ENCODE assay signal across 1 cellular context in the genomic region with DNA sequence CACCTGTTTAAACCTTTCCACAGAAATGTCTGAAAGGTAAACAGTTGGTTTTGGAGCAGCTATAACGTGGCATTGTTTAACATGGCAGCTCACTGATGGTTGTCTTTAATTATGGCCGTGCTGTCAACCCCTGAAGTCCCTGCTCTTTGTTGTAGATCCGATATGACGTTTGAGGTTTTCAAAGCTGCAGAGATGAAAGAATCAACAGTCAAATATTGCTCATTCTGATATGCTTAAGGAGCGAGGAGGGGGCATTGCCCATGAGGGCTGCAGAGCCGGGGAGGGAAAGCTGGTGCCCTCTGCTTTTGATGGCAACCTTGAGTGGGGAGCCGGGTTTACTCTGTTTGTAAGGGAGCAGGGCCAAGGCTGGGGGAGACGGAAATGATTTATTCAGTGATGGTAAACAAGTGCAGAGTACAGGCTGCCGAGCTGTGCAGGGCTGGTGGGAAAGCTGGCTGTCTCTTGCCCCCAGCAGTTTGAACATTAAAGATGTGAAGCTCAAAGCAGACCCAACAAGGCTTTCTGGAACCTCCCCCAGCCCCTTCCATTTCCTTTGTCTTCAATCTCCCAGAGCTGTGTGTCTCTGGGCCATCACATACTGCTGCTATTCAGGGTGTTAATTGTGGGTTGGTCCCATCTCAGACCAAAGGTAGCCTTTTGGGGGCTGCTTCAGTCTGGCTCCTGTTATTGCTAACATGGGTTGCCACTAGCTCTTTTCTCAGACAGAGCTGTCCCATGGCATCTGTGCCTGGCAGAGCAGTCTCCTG.
TF ChIP-seq lines count a peak whose summit lies in the region.

No MANE protein-coding gene starts in this region.

TF ChIP-seq in HepG2, 621 proteins besides CTCF, POLR2A, EP300 and RAD21 (continued from another document and continues in another):
- TF ChIP-seq FOXK1 (CRISPR knock-in tag; IDR thresholded peaks at IDR 0.05; ENCODE audit: borderline replicate concordance, low read depth) (0 out of 2 replicates have a peak, but pooled peaks have one; percentile 49), EED (CRISPR knock-in tag; IDR thresholded peaks at IDR 0.05) (no peak), MTA3 (CRISPR knock-in tag; IDR thresholded peaks at IDR 0.05) (no peak), RFX5 (IDR thresholded peaks at IDR 0.05; ENCODE audit: low read depth, low read length) (no peak), PHF20 (CRISPR knock-in tag; IDR thresholded peaks at IDR 0.05) (0 out of 2 replicates have a peak, but pooled peaks have one; percentile 25), NFIB (CRISPR knock-in tag; IDR thresholded peaks at IDR 0.05; ENCODE audit: borderline replicate concordance) (no peak), ELF3 (CRISPR knock-in tag; IDR thresholded peaks at IDR 0.05) (peak; percentile 89), TGIF2 (CRISPR knock-in tag; IDR thresholded peaks at IDR 0.05) (peak; percentile 73; the same call in 1 of the 2 replicates), POLR2AphosphoS5 (IDR thresholded peaks at IDR 0.05; ENCODE audit: low read depth, low read length) (no peak), ZNF577 (CRISPR knock-in tag; IDR thresholded peaks at IDR 0.05; ENCODE audit: borderline replicate concordance, low read depth) (no peak), REST (IDR thresholded peaks at IDR 0.05; ENCODE audit: borderline replicate concordance in 1 of 2, low read depth in 1 of 2, low read length in 2 of 2) (peak in 1 of 2 experiments; percentile 34; a peak in 1 of 4 replicates), DR1 (CRISPR knock-in tag; IDR thresholded peaks at IDR 0.05) (no peak), DZIP1 (CRISPR knock-in tag; IDR thresholded peaks at IDR 0.05) (no peak), MBD4 (IDR thresholded peaks at IDR 0.05; ENCODE audit: borderline replicate concordance, low read length) (peak; percentile 91; the same call in 1 of the 2 replicates), ZMYM4 (CRISPR knock-in tag; IDR thresholded peaks at IDR 0.05) (peak; percentile 62), ZSCAN12 (CRISPR knock-in tag; IDR thresholded peaks at IDR 0.05) (0 out of 2 replicates have a peak, but pooled peaks have one; percentile 22), KLF6 (CRISPR knock-in tag; IDR thresholded peaks at IDR 0.05) (peak; percentile 21; the same call in 1 of the 2 replicates), TAF15 (IDR thresholded peaks at IDR 0.05; ENCODE audit: low read depth, low read length, poor library complexity, severe bottlenecking) (no peak), ONECUT2 (CRISPR knock-in tag; IDR thresholded peaks at IDR 0.05) (peak; percentile 35; the same call in 1 of the 2 replicates), WIZ (CRISPR knock-in tag; IDR thresholded peaks at IDR 0.05) (no peak), KLF13 (CRISPR knock-in tag; IDR thresholded peaks at IDR 0.05) (no peak), ZNF264 (CRISPR knock-in tag; IDR thresholded peaks at IDR 0.05) (no peak), GABPB1 (CRISPR knock-in tag; IDR thresholded peaks at IDR 0.05) (peak; percentile 49), ZNF564 (CRISPR knock-in tag; IDR thresholded peaks at IDR 0.05) (peak; percentile 28; the same call in 1 of the 2 replicates), HIVEP1 (CRISPR knock-in tag; IDR thresholded peaks at IDR 0.05) (peak; percentile 45; the same call in 1 of the 2 replicates), EZH2 (conservative IDR thresholded peaks at IDR 0.05; ENCODE audit: low read depth, low read length) (no peak), RXRB (CRISPR knock-in tag; IDR thresholded peaks at IDR 0.05; ENCODE audit: borderline replicate concordance) (peak; percentile 91), ZNF121 (CRISPR knock-in tag; IDR thresholded peaks at IDR 0.05) (peak; percentile 48; the same call in 1 of the 2 replicates), CHD2 (IDR thresholded peaks at IDR 0.05; ENCODE audit: low read depth, low read length) (no peak), E2F5 (CRISPR knock-in tag; conservative IDR thresholded peaks at IDR 0.05) (no peak), ZNF513 (CRISPR knock-in tag; conservative IDR thresholded peaks at IDR 0.05) (no peak), ZNF354B (CRISPR knock-in tag; IDR thresholded peaks at IDR 0.05) (no peak), ZNF879 (CRISPR knock-in tag; IDR thresholded peaks at IDR 0.05) (no peak), KLF16 (CRISPR knock-in tag; IDR thresholded peaks at IDR 0.05) (peak in 1 of 2 experiments; percentile 61; a peak in 2 of 4 replicates), HOXA5 (CRISPR knock-in tag; IDR thresholded peaks at IDR 0.05) (peak; percentile 73), ZNF773 (CRISPR knock-in tag; IDR thresholded peaks at IDR 0.05; ENCODE audit: borderline replicate concordance) (no peak), ZNF746 (CRISPR knock-in tag; IDR thresholded peaks at IDR 0.05) (peak; percentile 96), BRD4 (CRISPR knock-in tag; IDR thresholded peaks at IDR 0.05) (no peak; the same call in 1 of the 2 replicates)
- TF ChIP-seq, protein P1, sequence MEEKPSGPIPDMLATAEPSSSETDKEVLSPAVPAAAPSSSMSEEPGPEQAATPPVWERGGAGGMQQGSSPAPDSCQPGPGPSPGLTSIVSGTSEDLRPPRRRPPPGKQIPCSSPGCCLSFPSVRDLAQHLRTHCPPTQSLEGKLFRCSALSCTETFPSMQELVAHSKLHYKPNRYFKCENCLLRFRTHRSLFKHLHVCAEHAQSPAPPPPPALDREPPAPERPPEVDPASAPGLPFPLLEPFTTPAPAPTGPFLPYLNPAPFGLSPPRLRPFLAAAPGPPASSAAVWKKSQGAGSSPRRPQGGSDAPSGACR (CRISPR knock-in tag; IDR thresholded peaks at IDR 0.05) = peak; percentile 75; the same call in 1 of the 2 replicates
- TF ChIP-seq, protein P2, sequence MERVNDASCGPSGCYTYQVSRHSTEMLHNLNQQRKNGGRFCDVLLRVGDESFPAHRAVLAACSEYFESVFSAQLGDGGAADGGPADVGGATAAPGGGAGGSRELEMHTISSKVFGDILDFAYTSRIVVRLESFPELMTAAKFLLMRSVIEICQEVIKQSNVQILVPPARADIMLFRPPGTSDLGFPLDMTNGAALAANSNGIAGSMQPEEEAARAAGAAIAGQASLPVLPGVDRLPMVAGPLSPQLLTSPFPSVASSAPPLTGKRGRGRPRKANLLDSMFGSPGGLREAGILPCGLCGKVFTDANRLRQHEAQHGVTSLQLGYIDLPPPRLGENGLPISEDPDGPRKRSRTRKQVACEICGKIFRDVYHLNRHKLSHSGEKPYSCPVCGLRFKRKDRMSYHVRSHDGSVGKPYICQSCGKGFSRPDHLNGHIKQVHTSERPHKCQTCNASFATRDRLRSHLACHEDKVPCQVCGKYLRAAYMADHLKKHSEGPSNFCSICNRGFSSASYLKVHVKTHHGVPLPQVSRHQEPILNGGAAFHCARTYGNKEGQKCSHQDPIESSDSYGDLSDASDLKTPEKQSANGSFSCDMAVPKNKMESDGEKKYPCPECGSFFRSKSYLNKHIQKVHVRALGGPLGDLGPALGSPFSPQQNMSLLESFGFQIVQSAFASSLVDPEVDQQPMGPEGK (CRISPR knock-in tag; IDR thresholded peaks at IDR 0.05) = peak; percentile 98
- TF ChIP-seq, protein P3, sequence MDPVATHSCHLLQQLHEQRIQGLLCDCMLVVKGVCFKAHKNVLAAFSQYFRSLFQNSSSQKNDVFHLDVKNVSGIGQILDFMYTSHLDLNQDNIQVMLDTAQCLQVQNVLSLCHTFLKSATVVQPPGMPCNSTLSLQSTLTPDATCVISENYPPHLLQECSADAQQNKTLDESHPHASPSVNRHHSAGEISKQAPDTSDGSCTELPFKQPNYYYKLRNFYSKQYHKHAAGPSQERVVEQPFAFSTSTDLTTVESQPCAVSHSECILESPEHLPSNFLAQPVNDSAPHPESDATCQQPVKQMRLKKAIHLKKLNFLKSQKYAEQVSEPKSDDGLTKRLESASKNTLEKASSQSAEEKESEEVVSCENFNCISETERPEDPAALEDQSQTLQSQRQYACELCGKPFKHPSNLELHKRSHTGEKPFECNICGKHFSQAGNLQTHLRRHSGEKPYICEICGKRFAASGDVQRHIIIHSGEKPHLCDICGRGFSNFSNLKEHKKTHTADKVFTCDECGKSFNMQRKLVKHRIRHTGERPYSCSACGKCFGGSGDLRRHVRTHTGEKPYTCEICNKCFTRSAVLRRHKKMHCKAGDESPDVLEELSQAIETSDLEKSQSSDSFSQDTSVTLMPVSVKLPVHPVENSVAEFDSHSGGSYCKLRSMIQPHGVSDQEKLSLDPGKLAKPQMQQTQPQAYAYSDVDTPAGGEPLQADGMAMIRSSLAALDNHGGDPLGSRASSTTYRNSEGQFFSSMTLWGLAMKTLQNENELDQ (CRISPR knock-in tag; IDR thresholded peaks at IDR 0.05; ENCODE audit: borderline replicate concordance) = no peak
- TF ChIP-seq, protein P4, sequence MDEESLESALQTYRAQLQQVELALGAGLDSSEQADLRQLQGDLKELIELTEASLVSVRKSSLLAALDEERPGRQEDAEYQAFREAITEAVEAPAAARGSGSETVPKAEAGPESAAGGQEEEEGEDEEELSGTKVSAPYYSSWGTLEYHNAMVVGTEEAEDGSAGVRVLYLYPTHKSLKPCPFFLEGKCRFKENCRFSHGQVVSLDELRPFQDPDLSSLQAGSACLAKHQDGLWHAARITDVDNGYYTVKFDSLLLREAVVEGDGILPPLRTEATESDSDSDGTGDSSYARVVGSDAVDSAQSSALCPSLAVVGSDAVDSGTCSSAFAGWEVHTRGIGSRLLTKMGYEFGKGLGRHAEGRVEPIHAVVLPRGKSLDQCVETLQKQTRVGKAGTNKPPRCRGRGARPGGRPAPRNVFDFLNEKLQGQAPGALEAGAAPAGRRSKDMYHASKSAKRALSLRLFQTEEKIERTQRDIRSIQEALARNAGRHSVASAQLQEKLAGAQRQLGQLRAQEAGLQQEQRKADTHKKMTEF (CRISPR knock-in tag; IDR thresholded peaks at IDR 0.05) = peak; percentile 93
- TF ChIP-seq, protein P5, sequence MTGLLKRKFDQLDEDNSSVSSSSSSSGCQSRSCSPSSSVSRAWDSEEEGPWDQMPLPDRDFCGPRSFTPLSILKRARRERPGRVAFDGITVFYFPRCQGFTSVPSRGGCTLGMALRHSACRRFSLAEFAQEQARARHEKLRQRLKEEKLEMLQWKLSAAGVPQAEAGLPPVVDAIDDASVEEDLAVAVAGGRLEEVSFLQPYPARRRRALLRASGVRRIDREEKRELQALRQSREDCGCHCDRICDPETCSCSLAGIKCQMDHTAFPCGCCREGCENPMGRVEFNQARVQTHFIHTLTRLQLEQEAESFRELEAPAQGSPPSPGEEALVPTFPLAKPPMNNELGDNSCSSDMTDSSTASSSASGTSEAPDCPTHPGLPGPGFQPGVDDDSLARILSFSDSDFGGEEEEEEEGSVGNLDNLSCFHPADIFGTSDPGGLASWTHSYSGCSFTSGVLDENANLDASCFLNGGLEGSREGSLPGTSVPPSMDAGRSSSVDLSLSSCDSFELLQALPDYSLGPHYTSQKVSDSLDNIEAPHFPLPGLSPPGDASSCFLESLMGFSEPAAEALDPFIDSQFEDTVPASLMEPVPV (CRISPR knock-in tag; IDR thresholded peaks at IDR 0.05) = peak; percentile 48; the same call in 1 of the 2 replicates
